8 cellular contexts compared by ENCODE assay signal in the genomic region with DNA sequence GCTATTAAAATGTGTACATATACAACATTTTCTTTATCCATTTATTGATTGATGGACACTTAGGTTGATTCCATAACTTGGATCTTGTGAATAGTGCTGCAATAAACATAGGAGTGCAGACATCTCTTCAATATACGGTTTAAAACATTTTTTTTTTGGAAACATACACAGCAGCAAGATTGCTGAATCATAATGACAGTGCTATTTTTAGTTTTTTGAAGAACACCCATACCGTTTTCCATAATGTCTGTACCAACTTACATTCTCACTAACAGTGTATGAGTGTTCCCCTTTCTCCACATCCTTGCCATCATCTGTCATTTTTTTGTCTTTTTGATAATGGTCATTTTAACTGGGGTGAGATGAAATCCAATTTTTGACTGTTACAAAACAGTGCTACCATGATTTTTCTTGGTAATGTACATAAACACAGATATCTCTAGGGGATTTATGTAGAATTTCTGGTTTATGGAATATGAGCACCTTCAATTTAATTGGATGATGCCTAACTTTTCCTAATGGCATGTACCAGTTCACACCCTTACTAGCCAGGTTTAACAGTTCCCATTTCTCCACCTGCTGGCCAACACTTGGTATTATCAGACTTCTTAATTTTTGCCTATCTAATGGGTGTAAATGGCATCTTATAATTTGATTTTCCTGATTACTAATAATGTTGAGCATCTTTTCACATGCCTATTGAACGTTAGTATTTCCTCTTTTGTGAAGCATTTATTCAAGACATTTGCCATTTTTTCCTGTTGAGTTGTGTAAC. TPM values are rescaled to one million over a fixed set of nuclear protein-coding genes. Genes with fewer than 3 reads are reported as not detected.
A peak's percentile ranks its signal among the peaks of the same experiment; 100 is the strongest.
DNase-seq lines count a peak whose midpoint lies in the region; ATAC-seq and TF ChIP-seq lines count a peak whose summit lies in the region.

No MANE protein-coding gene starts in this region.

- H3K9me3 ChIP-seq in RWPE2 (ENCODE audit: severe bottlenecking) (no peaks in the 10 kb centered on the region), gastroesophageal sphincter (no peaks in the 10 kb centered on the region), tibial artery (no peaks in the 10 kb centered on the region)

- H3K36me3 ChIP-seq in RWPE2 (ENCODE audit: low read depth) (no peaks in the 10 kb centered on the region), gastroesophageal sphincter (no peaks in the 10 kb centered on the region), tibial artery (no peaks in the 10 kb centered on the region)

- TF ChIP-seq CTCF in AG04449 (IDR thresholded peaks at IDR 0.05; ENCODE audit: insufficient read depth, low read length, missing control alignments) = peak; percentile 16
- TF ChIP-seq CTCF in RWPE2 (IDR thresholded peaks at IDR 0.05; ENCODE audit: poor library complexity, severe bottlenecking) = peak; percentile 49
- TF ChIP-seq CTCF in gastroesophageal sphincter (IDR thresholded peaks at IDR 0.05) = peak in 3 of 4 experiments; percentile 48 to 58 (median 54)
- TF ChIP-seq CTCF in tibial artery (IDR thresholded peaks at IDR 0.05) = peak; percentile 38 to 51

- H3K4me3 ChIP-seq in AG04449 (ENCODE audit: low read depth, low read length) (no peak overlapping the region), RWPE2 (ENCODE audit: severe bottlenecking) (no peak overlapping the region), gastroesophageal sphincter (no peak overlapping the region), tibial artery (no peak overlapping the region)

- H3K4me1 ChIP-seq in RWPE2 (ENCODE audit: insufficient read depth, poor library complexity, severe bottlenecking) (no peaks in the 10 kb centered on the region), gastroesophageal sphincter (no peaks in the 10 kb centered on the region), tibial artery (no peaks in the 10 kb centered on the region)

- no peak for TF ChIP-seq POLR2A in gastroesophageal sphincter (IDR thresholded peaks at IDR 0.05)

- no peak for TF ChIP-seq EP300 in gastroesophageal sphincter (IDR thresholded peaks at IDR 0.05)

- H3K27me3 ChIP-seq in RWPE2 (ENCODE audit: insufficient read depth, poor library complexity, severe bottlenecking) (no peaks in the 10 kb centered on the region), gastroesophageal sphincter (no peaks in the 10 kb centered on the region), tibial artery (no peaks in the 10 kb centered on the region)

- H3K27ac ChIP-seq in RWPE2 (ENCODE audit: poor library complexity, severe bottlenecking) (no peak overlapping the region), gastroesophageal sphincter (no peak overlapping the region), tibial artery (no peak overlapping the region)

- CTCF ChIA-PET in AG04449 (lab: Yijun Ruan, JAX) = interaction anchor here (0.6 to 2.1 kb wide), 5 partner anchors 20 to 109 kb away, joined by 3 to 28 read pairs (median 3); a partner anchor contains a TSS

- POLR2A ChIA-PET in AG04449 (lab: Yijun Ruan, JAX) = interaction anchor here (0.6 kb wide), 1 partner anchor 401 kb away, joined by 3 read pairs; no protein-coding TSS in a partner anchor

- WGBS in gastroesophageal sphincter (ENCODE audit: low coverage in 1 of 2), 2 donors = 9 to 13% methylated on average over 2 to 3 of the region's 3 CpGs

- ATAC-seq in HG03378 (IDR thresholded peaks at IDR 0.05; ENCODE audit: unreplicated experiment) (peak; percentile 71), RWPE2 (ENCODE audit: low read depth) (peak; percentile 41; the same call in 1 of the 3 replicates), gastroesophageal sphincter (no peak), HG03097 (IDR thresholded peaks at IDR 0.05; ENCODE audit: low FRiP score, unreplicated experiment) (no peak)

- DNase-seq in AG04449 (ENCODE audit: low read depth, low spot score) (no peak), ELR (ENCODE audit: low read depth) (peak; percentile 43), RWPE2 (ENCODE audit: low spot score) (no peak), tibial artery (no peak)
- no peak for DNase-seq in stimulated activated CD4-positive, alpha-beta T cell treated with anti-CD3 and anti-CD28 coated beads, Interleukin-15, amount 100 ng/mL, for 24 hours

- intact Hi-C loops in tibial artery (cut with DNase I; ENCODE audit: low total_unique reads) = no loop called here

RNA-seq across cellular contexts. Expression of a gene that starts 21.0 kb away (rescaled TPM):
- 1 to 10 TPM in 3 of 4 donors, under 1 TPM in 1; 0.19 to 6.3 (median 1.3) TPM for total RNA-seq in gastroesophageal sphincter

Comparison
In these comparisons a context has a peak if more than half of its experiments do, and no peak if none do; other contexts are left out.
1. ATAC-seq: peak in HG03378 (single experiment) and RWPE2 (single experiment); none in gastroesophageal sphincter (single experiment) and HG03097 (single experiment).
2. Peak in every context shown above with its lines, with median percentiles within 50 percentile points of each other: CTCF ChIP-seq.